23 cellular contexts compared by ENCODE assay signal in the genomic region with DNA sequence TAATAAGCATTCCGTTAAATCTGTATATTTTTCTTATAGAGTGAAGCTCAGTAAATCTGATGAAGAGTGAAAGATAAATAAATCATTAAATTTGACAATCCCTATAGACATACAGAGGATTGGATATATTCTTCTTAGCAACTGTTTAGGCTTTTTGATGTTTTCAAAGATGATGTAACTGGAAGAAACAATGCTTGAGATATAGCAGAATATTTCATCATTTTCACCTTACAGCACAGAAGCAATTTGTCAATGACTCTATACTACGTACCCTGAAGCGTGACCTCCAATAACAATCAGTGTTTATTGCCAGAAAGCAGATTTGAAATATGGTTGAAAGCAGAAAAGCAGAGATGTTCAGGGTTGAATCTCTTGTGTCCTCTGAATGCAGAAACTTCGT.
DNase-seq lines count a peak whose midpoint lies in the region; ATAC-seq, FAIRE-seq and TF ChIP-seq lines count a peak whose summit lies in the region.
"Had no signal": no experiment of that assay in that cellular context is flagged by ENCODE, and none has a peak within 500 bp of the region (broad histone marks: within the 10 kb centered on the region; RNA-seq: fewer than 3 reads in every experiment).

No MANE protein-coding gene starts in this region.

- no peaks in the 10 kb centered on the region for H3F3A ChIP-seq in neural cell (ENCODE audit: insufficient read depth, low read length, poor library complexity, severe bottlenecking)

- H3K4me1 ChIP-seq in HepG2 (ENCODE audit: insufficient read depth, low read length) (no peaks in the 10 kb centered on the region), right lobe of liver (no peaks in the 10 kb centered on the region)
- H3K4me1 ChIP-seq: A549 had no signal

- intact Hi-C loops in HepG2 (cut with micrococcal nuclease; ENCODE audit: unreplicated experiment) (no loop called here), right lobe of liver (cut with DNase I) (no loop called here)

- no peak overlapping the region for H3K4me3 ChIP-seq in HepG2 (replicated peaks in 1 of 3; ENCODE audit: insufficient read depth in 1 of 3, low read depth in 2 of 3, low read length in 3 of 3)
- H3K4me3 ChIP-seq in right lobe of liver = no peak overlapping the region
- H3K4me3 ChIP-seq in neural cell (ENCODE audit: low read length) = no peak overlapping the region
- H3K4me3 ChIP-seq: A549, GM23248 had no signal

- CTCF ChIA-PET in HepG2 (lab: Yijun Ruan, JAX; ENCODE audit: low intra/inter-chr PET ratio, low total read pairs) = no interaction called here
- CTCF ChIA-PET in WTC11 (lab: Charles Lee) = no interaction called here

- FAIRE-seq in HepG2 (lab: Jason Lieb, UNC) = no peak
- FAIRE-seq: A549, GM12891, H1 had no signal

- ATAC-seq in HepG2 (no peak), right lobe of liver (no peak), WTC11 (no peak)
- ATAC-seq: A549 had no signal

- H2AFZ ChIP-seq in HepG2 (ENCODE audit: low read length) (no peak overlapping the region), neural cell (ENCODE audit: low read depth, low read length) (peak overlapping the region; percentile 17)
- H2AFZ ChIP-seq: GM23248 had no signal

- H3K27me3 Mint-ChIP-seq in WTC11 (ENCODE audit: low read depth) = no peaks in the 10 kb centered on the region
- H3K27me3 Mint-ChIP-seq: B cell had no signal

- TF ChIP-seq POLR2A in HepG2 (IDR thresholded peaks at IDR 0.05; ENCODE audit: insufficient read depth in 1 of 2, low read depth in 2 of 2, low read length in 2 of 2) = no peak
- no peak for TF ChIP-seq POLR2A in right lobe of liver (IDR thresholded peaks at IDR 0.05)

- H3K4me1 Mint-ChIP-seq in WTC11 = peaks cover 10% of the 10 kb centered on the region
- H3K4me1 Mint-ChIP-seq: B cell; CD4-positive, alpha-beta memory T cell had no signal

- DNase-seq in HepG2 (ENCODE audit: low spot score) = no peak
- DNase-seq in right lobe of liver = no peak
- peak; percentile 22 for DNase-seq in NCI-H460 (ENCODE audit: extremely low read depth, low read depth)
- peak; percentile 82 for DNase-seq in OCI-M1 (lab: John Stamatoyannopoulos, UW)
- DNase-seq in stimulated activated CD8-positive, alpha-beta memory T cell treated with anti-CD3 and anti-CD28 coated beads, Interleukin-4, amount 100 ng/mL, for 48 hours = no peak
- DNase-seq in GM13977 (ENCODE audit: low spot score) = no peak
- no peak for DNase-seq in WTC11 (ENCODE audit: low spot score)
- DNase-seq: 8988T; C1 segment of cervical spinal cord; Calu3; CD4-positive, alpha-beta memory T cell; COR-L47; DMS53; DMS79 treated with DMSO at 0.1 percent for 48 hours; GF-D8; GM23248; H7; HCEC 1CT had no signal

- H3K36me3 ChIP-seq in HepG2 (replicated peaks in 1 of 2; ENCODE audit: control insufficient read depth in 1 of 2, insufficient read depth in 2 of 2, low read length in 2 of 2) = no peaks in the 10 kb centered on the region
- H3K36me3 ChIP-seq in right lobe of liver = no peaks in the 10 kb centered on the region
- no peaks in the 10 kb centered on the region for H3K36me3 ChIP-seq in neural cell (ENCODE audit: insufficient read depth, low read length)

- TF ChIP-seq EP300 in HepG2 (IDR thresholded peaks at IDR 0.05; ENCODE audit: low read depth in 2 of 2, low read length in 2 of 2) (no peak), HepG2 (CRISPR knock-in tag; IDR thresholded peaks at IDR 0.05; ENCODE audit: borderline replicate concordance) (no peak), neural cell (conservative IDR thresholded peaks at IDR 0.05; ENCODE audit: poor library complexity, severe bottlenecking) (no peak)

- H3K36me3 Mint-ChIP-seq in WTC11 = no peaks in the 10 kb centered on the region
- H3K36me3 Mint-ChIP-seq: CD4-positive, alpha-beta memory T cell had no signal

- no peaks in the 10 kb centered on the region for H3K9me2 ChIP-seq in neural cell (ENCODE audit: insufficient read depth, low read length)

- 3% methylated on average over 4 of the region's 4 CpGs for WGBS in HepG2 (ENCODE audit: low lambda C conversion rate)
- WGBS in right lobe of liver (ENCODE audit: insufficient coverage, low coverage, low lambda C conversion rate, missing lambda C conversion rate) = 49% methylated on average over 4 of the region's 4 CpGs

- no peaks in the 10 kb centered on the region for H3K27me3 ChIP-seq in HepG2 (ENCODE audit: control insufficient read depth in 1 of 2, insufficient read depth in 2 of 2, low read length in 2 of 2)
- H3K27me3 ChIP-seq in right lobe of liver = no peaks in the 10 kb centered on the region
- no peaks in the 10 kb centered on the region for H3K27me3 ChIP-seq in neural cell (ENCODE audit: insufficient read depth, low read depth, low read length)

- H3K4me2 ChIP-seq in HepG2 (ENCODE audit: low read depth, low read length) (no peak overlapping the region), neural cell (ENCODE audit: low read length) (no peak overlapping the region)
- H3K4me2 ChIP-seq: A549 had no signal

- in situ Hi-C loops in HepG2 (cut with HindIII; ENCODE audit: extremely low pct_ligation_motif_present, low pct_unique_long_range_greater_than_20kb) = no loop called here
- in situ Hi-C loops in GM13977 (cut with MboI; ENCODE audit: low pct_unique_long_range_greater_than_20kb, low sequenced_read_pairs, unreplicated experiment) = no loop called here

- H3K27ac ChIP-seq in HepG2 (ENCODE audit: extremely low read length, insufficient read depth, low read length) = no peak overlapping the region
- no peak overlapping the region for H3K27ac ChIP-seq in right lobe of liver
- no peak overlapping the region for H3K27ac ChIP-seq in neural cell (ENCODE audit: low read length)
- H3K27ac ChIP-seq: A549, GM23248 had no signal

- no peak overlapping the region for H3K27ac Mint-ChIP-seq in WTC11
- H3K27ac Mint-ChIP-seq: B cell; CD4-positive, alpha-beta memory T cell had no signal

- no peak overlapping the region for H3K9ac ChIP-seq in HepG2 (ENCODE audit: insufficient read depth, low read depth, low read length)
- no peak overlapping the region for H3K9ac ChIP-seq in neural cell (ENCODE audit: low read length)
- H3K9ac ChIP-seq: GM23248 had no signal

- H3K9me3 ChIP-seq in HepG2 (ENCODE audit: low read length) (no peaks in the 10 kb centered on the region), right lobe of liver (no peaks in the 10 kb centered on the region), neural cell (ENCODE audit: low read length) (no peaks in the 10 kb centered on the region)
- H3K9me3 ChIP-seq: A549 had no signal

- TF ChIP-seq CTCF in HepG2 (CRISPR knock-in tag; IDR thresholded peaks at IDR 0.05) (no peak), right lobe of liver (IDR thresholded peaks at IDR 0.05) (no peak), neural cell (IDR thresholded peaks at IDR 0.05; ENCODE audit: poor library complexity, severe bottlenecking) (no peak), GM13977 (IDR thresholded peaks at IDR 0.05; ENCODE audit: extremely low read depth, insufficient read depth, missing control alignments) (no peak), WTC11 (IDR thresholded peaks at IDR 0.05) (no peak)

- peaks cover 14% of the 10 kb centered on the region for H3K9me3 Mint-ChIP-seq in WTC11

- H3K4me3 Mint-ChIP-seq in WTC11 = no peak overlapping the region
- H3K4me3 Mint-ChIP-seq: B cell; CD4-positive, alpha-beta memory T cell had no signal

- POLR2A ChIA-PET in HepG2 (lab: Yijun Ruan, JAX) (no interaction called here), WTC11 (lab: Charles Lee) (no interaction called here)

- H4K20me1 ChIP-seq in HepG2 (ENCODE audit: insufficient read depth, low read length) = no peaks in the 10 kb centered on the region
- H4K20me1 ChIP-seq in neural cell (ENCODE audit: insufficient read depth) = no peaks in the 10 kb centered on the region

- BruUV-seq in HepG2 (replicated peaks; lab: Mats Ljungman, UMichigan) = no TSS peak

- TF ChIP-seq RAD21 in HepG2 (CRISPR knock-in tag; IDR thresholded peaks at IDR 0.05) = no peak
- TF ChIP-seq RAD21 in neural cell (conservative IDR thresholded peaks at IDR 0.05) = no peak

- H3K79me2 ChIP-seq in HepG2 (ENCODE audit: insufficient read depth, low read length) (no peaks in the 10 kb centered on the region), neural cell (replicated peaks; ENCODE audit: insufficient read depth, low read length) (no peaks in the 10 kb centered on the region)

TF ChIP-seq in HepG2, 621 proteins besides CTCF, POLR2A, EP300 and RAD21:
- TF ChIP-seq ZSCAN29 (CRISPR knock-in tag; conservative IDR thresholded peaks at IDR 0.05) (no peak), CEBPB (IDR thresholded peaks at IDR 0.05; ENCODE audit: borderline replicate concordance, low read depth, low read length) (peak; percentile 30; the same call in 1 of the 2 replicates)

TF ChIP-seq in neural cell, 6 proteins besides CTCF, POLR2A, EP300 and RAD21 (continues in another document):
- no peak for TF ChIP-seq TAF1 (IDR thresholded peaks at IDR 0.05; ENCODE audit: low read depth)
- TF ChIP-seq EZH2 (IDR thresholded peaks at IDR 0.05; ENCODE audit: borderline replicate concordance, insufficient read depth, low read length, poor library complexity, severe bottlenecking) = no peak
- no peak for TF ChIP-seq POLR2AphosphoS5 (IDR thresholded peaks at IDR 0.05)
- no peak for TF ChIP-seq SMC3 (conservative IDR thresholded peaks at IDR 0.05; ENCODE audit: poor library complexity)
- TF ChIP-seq MXI1 (conservative IDR thresholded peaks at IDR 0.05; ENCODE audit: poor library complexity, severe bottlenecking) = no peak

TF ChIP-seq in WTC11, 78 proteins besides CTCF, POLR2A, EP300 and RAD21:
- TF ChIP-seq CREB1 (CRISPR knock-in tag; IDR thresholded peaks at IDR 0.05) (no peak), ETV6 (CRISPR knock-in tag; IDR thresholded peaks at IDR 0.05) (no peak), ZNF232 (CRISPR knock-in tag; IDR thresholded peaks at IDR 0.05) (no peak), PRRX2 (CRISPR knock-in tag; IDR thresholded peaks at IDR 0.05) (no peak), ZNF138 (CRISPR knock-in tag; conservative IDR thresholded peaks at IDR 0.05) (no peak)
- TF ChIP-seq, protein P1, sequence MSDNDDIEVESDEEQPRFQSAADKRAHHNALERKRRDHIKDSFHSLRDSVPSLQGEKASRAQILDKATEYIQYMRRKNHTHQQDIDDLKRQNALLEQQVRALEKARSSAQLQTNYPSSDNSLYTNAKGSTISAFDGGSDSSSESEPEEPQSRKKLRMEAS (CRISPR knock-in tag; IDR thresholded peaks at IDR 0.05) = no peak
- TF ChIP-seq, protein P2, sequence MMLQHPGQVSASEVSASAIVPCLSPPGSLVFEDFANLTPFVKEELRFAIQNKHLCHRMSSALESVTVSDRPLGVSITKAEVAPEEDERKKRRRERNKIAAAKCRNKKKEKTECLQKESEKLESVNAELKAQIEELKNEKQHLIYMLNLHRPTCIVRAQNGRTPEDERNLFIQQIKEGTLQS (CRISPR knock-in tag; conservative IDR thresholded peaks at IDR 0.05) = no peak
TF ChIP-seq in WTC11: peak in this region for 0.

Comparison
In these comparisons a context has a peak if more than half of its experiments do, and no peak if none do; other contexts are left out.
1. DNase-seq: peak in NCI-H460 (single experiment) and OCI-M1 (single experiment); none in HepG2 (single experiment), right lobe of liver (0 of 3), stimulated activated CD8-positive, alpha-beta memory T cell treated with anti-CD3 and anti-CD28 coated beads, Interleukin-4, amount 100 ng/mL, for 48 hours (single experiment), GM13977 (single experiment) and WTC11 (single experiment).